ENCODE assay signal across 1 cellular context in the genomic region with DNA sequence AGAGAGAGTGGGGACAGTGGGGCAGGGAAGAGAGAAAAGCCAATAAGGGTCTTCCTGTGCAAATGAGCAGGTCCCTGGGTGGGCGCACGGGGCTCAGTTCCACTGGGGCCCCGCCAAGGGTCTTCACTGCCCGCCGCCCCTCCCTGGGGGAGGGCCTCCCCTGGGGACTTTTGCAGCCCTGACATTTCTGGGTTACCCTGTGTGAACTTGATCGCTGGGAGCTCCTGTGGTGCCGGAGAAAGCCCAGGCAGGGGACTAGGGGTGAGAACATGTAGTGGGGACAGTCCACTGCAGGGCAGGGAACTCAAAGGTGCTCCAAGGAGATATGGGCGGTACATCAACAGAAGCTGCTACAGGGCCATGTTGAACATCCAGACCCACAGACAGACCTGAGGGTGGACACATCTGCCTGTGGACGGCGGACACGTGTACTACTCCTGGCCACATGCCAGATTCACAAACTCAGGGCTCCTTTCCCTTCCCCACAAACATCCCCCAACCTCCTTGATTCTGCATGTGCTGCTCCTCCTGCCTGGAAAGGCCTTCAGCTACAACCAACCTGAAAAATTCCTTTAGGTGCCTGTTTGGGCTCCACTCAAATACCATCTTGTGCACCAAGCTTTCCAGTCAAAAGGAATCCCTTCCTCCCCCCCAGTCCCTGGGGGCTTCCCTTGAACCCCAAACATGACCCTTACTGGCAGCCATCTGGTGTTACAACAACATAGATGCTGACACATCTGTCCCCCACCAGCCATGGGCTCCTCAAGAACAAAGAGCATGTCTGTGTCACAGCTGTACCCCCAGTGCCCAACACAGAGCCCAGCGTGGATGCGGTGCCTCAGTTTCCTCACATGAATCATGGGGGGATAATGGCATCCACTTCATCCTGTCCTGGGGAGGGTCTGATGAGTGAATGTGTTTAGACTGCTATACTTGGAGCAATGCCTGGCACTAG.
TF ChIP-seq lines count a peak whose summit lies in the region.

No MANE protein-coding gene starts in this region.

TF ChIP-seq in GM23338, 12 proteins besides CTCF, POLR2A, EP300 and RAD21 (continued from another document):
- TF ChIP-seq, protein P1, sequence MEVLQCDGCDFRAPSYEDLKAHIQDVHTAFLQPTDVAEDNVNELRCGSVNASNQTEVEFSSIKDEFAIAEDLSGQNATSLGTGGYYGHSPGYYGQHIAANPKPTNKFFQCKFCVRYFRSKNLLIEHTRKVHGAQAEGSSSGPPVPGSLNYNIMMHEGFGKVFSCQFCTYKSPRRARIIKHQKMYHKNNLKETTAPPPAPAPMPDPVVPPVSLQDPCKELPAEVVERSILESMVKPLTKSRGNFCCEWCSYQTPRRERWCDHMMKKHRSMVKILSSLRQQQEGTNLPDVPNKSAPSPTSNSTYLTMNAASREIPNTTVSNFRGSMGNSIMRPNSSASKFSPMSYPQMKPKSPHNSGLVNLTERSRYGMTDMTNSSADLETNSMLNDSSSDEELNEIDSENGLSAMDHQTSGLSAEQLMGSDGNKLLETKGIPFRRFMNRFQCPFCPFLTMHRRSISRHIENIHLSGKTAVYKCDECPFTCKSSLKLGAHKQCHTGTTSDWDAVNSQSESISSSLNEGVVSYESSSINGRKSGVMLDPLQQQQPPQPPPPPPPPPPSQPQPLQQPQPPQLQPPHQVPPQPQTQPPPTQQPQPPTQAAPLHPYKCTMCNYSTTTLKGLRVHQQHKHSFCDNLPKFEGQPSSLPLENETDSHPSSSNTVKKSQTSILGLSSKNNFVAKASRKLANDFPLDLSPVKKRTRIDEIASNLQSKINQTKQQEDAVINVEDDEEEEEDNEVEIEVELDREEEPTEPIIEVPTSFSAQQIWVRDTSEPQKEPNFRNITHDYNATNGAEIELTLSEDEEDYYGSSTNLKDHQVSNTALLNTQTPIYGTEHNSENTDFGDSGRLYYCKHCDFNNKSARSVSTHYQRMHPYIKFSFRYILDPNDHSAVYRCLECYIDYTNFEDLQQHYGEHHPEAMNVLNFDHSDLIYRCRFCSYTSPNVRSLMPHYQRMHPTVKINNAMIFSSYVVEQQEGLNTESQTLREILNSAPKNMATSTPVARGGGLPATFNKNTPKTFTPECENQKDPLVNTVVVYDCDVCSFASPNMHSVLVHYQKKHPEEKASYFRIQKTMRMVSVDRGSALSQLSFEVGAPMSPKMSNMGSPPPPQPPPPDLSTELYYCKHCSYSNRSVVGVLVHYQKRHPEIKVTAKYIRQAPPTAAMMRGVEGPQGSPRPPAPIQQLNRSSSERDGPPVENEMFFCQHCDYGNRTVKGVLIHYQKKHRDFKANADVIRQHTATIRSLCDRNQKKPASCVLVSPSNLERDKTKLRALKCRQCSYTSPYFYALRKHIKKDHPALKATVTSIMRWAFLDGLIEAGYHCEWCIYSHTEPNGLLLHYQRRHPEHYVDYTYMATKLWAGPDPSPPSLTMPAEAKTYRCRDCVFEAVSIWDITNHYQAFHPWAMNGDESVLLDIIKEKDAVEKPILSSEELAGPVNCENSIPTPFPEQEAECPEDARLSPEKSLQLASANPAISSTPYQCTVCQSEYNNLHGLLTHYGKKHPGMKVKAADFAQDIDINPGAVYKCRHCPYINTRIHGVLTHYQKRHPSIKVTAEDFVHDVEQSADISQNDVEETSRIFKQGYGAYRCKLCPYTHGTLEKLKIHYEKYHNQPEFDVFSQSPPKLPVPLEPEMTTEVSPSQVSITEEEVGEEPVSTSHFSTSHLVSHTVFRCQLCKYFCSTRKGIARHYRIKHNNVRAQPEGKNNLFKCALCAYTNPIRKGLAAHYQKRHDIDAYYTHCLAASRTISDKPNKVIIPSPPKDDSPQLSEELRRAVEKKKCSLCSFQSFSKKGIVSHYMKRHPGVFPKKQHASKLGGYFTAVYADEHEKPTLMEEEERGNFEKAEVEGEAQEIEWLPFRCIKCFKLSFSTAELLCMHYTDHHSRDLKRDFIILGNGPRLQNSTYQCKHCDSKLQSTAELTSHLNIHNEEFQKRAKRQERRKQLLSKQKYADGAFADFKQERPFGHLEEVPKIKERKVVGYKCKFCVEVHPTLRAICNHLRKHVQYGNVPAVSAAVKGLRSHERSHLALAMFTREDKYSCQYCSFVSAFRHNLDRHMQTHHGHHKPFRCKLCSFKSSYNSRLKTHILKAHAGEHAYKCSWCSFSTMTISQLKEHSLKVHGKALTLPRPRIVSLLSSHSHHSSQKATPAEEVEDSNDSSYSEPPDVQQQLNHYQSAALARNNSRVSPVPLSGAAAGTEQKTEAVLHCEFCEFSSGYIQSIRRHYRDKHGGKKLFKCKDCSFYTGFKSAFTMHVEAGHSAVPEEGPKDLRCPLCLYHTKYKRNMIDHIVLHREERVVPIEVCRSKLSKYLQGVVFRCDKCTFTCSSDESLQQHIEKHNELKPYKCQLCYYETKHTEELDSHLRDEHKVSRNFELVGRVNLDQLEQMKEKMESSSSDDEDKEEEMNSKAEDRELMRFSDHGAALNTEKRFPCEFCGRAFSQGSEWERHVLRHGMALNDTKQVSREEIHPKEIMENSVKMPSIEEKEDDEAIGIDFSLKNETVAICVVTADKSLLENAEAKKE (CRISPR knock-in tag; IDR thresholded peaks at IDR 0.05) = no peak
- TF ChIP-seq JUNB (IDR thresholded peaks at IDR 0.05; ENCODE audit: unreplicated experiment) = no peak
